25 cellular contexts compared by ENCODE assay signal in the genomic region with DNA sequence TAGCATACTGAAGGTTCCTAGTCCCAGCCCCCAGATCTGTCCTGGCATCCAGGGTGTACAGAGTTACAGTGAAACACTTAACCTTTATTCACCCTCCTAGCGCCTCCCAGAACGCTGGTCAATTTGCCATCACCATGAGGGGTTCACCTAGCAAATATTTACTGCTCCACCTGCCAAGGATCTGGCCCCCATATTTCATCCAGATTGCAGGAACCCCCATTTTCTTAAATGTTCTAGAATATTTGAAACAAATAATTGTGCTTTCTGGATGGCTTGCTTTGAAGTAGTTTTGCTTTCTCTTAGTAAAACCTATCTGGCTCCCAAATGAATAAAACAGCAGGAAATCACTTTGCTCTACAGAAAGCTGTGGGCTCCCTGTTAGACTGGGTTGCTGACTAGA.
"Had no signal": no experiment of that assay in that cellular context is flagged by ENCODE, and none has a peak within 500 bp of the region (broad histone marks: within the 10 kb centered on the region; RNA-seq: fewer than 3 reads in every experiment).

No MANE protein-coding gene starts in this region.

- H3K4me1 ChIP-seq: ascending aorta, colonic mucosa had no signal

- H3K4me3 ChIP-seq: ascending aorta, colonic mucosa had no signal

- H3K27me3 ChIP-seq: ascending aorta, brain microvascular endothelial cell, colonic mucosa had no signal

- H3K36me3 ChIP-seq: ascending aorta, brain microvascular endothelial cell, colonic mucosa had no signal

- H3K27ac ChIP-seq: ascending aorta, brain microvascular endothelial cell, colonic mucosa had no signal

- ATAC-seq: activated naive CD4-positive, alpha-beta T cell treated with anti-CD3 and anti-CD28 coated beads, Interleukin-2, amount 50 U/mL, for 72 hours; activated T-cell treated with anti-CD3 and anti-CD28 coated beads, Interleukin-2, amount 50 U/mL, for 72 hours; esophagus mucosa had no signal

- H3K9me3 ChIP-seq: ascending aorta, colonic mucosa had no signal

- DNase-seq: activated CD4-positive, alpha-beta memory T cell treated with anti-CD3 and anti-CD28 coated beads, Interleukin-2, amount 10 ng/mL, durations not matched to agents 7 days and 5 days; activated CD4-positive, alpha-beta T cell treated with anti-CD3 and anti-CD28 coated beads for 1 hour; activated CD4-positive, alpha-beta T cell treated with anti-CD3 and anti-CD28 coated beads for 4 hours; activated CD4-positive, alpha-beta T cell treated with anti-CD3 and anti-CD28 coated beads, Interleukin-2, amount 10 ng/mL, durations not matched to agents 7 days and 5 days; activated CD4-positive, alpha-beta T cell treated with anti-CD3 and anti-CD28 coated beads, Interleukin-2, amount 50 U/mL, for 4 hours; activated CD8-positive, alpha-beta memory T cell treated with anti-CD3 and anti-CD28 coated beads, Interleukin-2, amount 50 U/mL, for 48 hours; activated gamma-delta T cell; activated naive CD4-positive, alpha-beta T cell; activated naive CD4-positive, alpha-beta T cell treated with anti-CD3 and anti-CD28 coated beads, Interleukin-2, amount 10 ng/mL, durations not matched to agents 7 days and 5 days; activated naive CD8-positive, alpha-beta T cell treated with anti-CD3 and anti-CD28 coated beads, Interleukin-2, amount 10 ng/mL, durations not matched to agents 7 days and 5 days; activated T-cell treated with anti-CD3 and anti-CD28 coated beads for 4 hours; activated T-cell treated with anti-CD3 and anti-CD28 coated beads, Interleukin-2, amount 50 U/mL, for 24 hours; activated T-cell treated with anti-CD3 and anti-CD28 coated beads, Interleukin-2, amount 50 U/mL, for 72 hours; brain microvascular endothelial cell; central memory CD4-positive, alpha-beta T cell; cerebellar nuclear complex; colonic mucosa; effector memory CD4-positive, alpha-beta T cell; endodermal cell; foreskin fibroblast; head of caudate nucleus; T-helper 2 cell had no signal
